ENCODE assay signal across 8 cellular contexts in genomic region chr14:75660238-75660629, GRCh38. TPM values are rescaled to one million over a fixed set of nuclear protein-coding genes. Genes with fewer than 3 reads are reported as not detected.
DNase-seq lines count a peak whose midpoint lies in the region; ATAC-seq, FAIRE-seq and TF ChIP-seq lines count a peak whose summit lies in the region.

No MANE protein-coding gene starts in this region.

- H3K36me3 ChIP-seq in kidney (ENCODE audit: control insufficient read depth in 1 of 2, insufficient read depth in 2 of 2, low read length in 2 of 2) (peaks cover 2 to 5% of the 10 kb centered on the region in 2 donors), suprapubic skin (peaks cover 15% of the 10 kb centered on the region)

- peak overlapping the region; percentile 95 for H3K27ac Mint-ChIP-seq in T-helper 2 cell treated with Interferon-gamma antibody and Interleukin-4, amounts not matched to agents 5 μg/mL and 100 μg/mL, for 36 hours
- H3K27ac Mint-ChIP-seq in activated naive CD8-positive, alpha-beta T cell treated with anti-CD3 and anti-CD28 coated beads, Interleukin-2, amount 10 ng/mL, durations not matched to agents 7 days and 5 days: peak overlapping the region; percentile 87

- H3K27me3 Mint-ChIP-seq in T-helper 2 cell treated with Interferon-gamma antibody and Interleukin-4, amounts not matched to agents 5 μg/mL and 100 μg/mL, for 36 hours (ENCODE audit: low read depth): no peaks in the 10 kb centered on the region
- H3K27me3 Mint-ChIP-seq in activated naive CD8-positive, alpha-beta T cell treated with anti-CD3 and anti-CD28 coated beads, Interleukin-2, amount 10 ng/mL, durations not matched to agents 7 days and 5 days: no peaks in the 10 kb centered on the region

- peak overlapping the region; percentile 67 to 91 for H3K9ac ChIP-seq in kidney (ENCODE audit: low read length in 2 of 2)

- no peak for TF ChIP-seq POLR2A in suprapubic skin (IDR thresholded peaks at IDR 0.05)

- no peak for TF ChIP-seq EP300 in suprapubic skin (IDR thresholded peaks at IDR 0.05)

- peaks cover 21% of the 10 kb centered on the region for H3K4me1 Mint-ChIP-seq in T-helper 2 cell treated with Interferon-gamma antibody and Interleukin-4, amounts not matched to agents 5 μg/mL and 100 μg/mL, for 36 hours (ENCODE audit: low read depth)
- peaks cover 17% of the 10 kb centered on the region for H3K4me1 Mint-ChIP-seq in activated naive CD8-positive, alpha-beta T cell treated with anti-CD3 and anti-CD28 coated beads, Interleukin-2, amount 10 ng/mL, durations not matched to agents 7 days and 5 days

- peak overlapping the region; percentile 96 for H3K4me3 Mint-ChIP-seq in T-helper 2 cell treated with Interferon-gamma antibody and Interleukin-4, amounts not matched to agents 5 μg/mL and 100 μg/mL, for 36 hours
- H3K4me3 Mint-ChIP-seq in activated naive CD8-positive, alpha-beta T cell treated with anti-CD3 and anti-CD28 coated beads, Interleukin-2, amount 10 ng/mL, durations not matched to agents 7 days and 5 days: peak overlapping the region; percentile 93

- peaks cover 8% of the 10 kb centered on the region for H3K36me3 Mint-ChIP-seq in T-helper 2 cell treated with Interferon-gamma antibody and Interleukin-4, amounts not matched to agents 5 μg/mL and 100 μg/mL, for 36 hours (ENCODE audit: low read depth)
- peaks cover 5% of the 10 kb centered on the region for H3K36me3 Mint-ChIP-seq in activated naive CD8-positive, alpha-beta T cell treated with anti-CD3 and anti-CD28 coated beads, Interleukin-2, amount 10 ng/mL, durations not matched to agents 7 days and 5 days

- H3K27me3 ChIP-seq in suprapubic skin: no peaks in the 10 kb centered on the region

- no peak for TF ChIP-seq CTCF in kidney (IDR thresholded peaks at IDR 0.05; ENCODE audit: borderline replicate concordance, extremely low read depth, insufficient read depth)
- TF ChIP-seq CTCF in suprapubic skin (IDR thresholded peaks at IDR 0.05): no peak

- intact Hi-C loops in kidney (cut with DNase I): no loop called here

- H3K4me3 ChIP-seq in kidney (ENCODE audit: low read length in 2 of 2): peak overlapping the region; percentile 90 to 91
- peak overlapping the region; percentile 66 for H3K4me3 ChIP-seq in suprapubic skin

- no peak for FAIRE-seq in kidney (lab: Jason Lieb, UNC)

- DNase-seq in T-helper 2 cell treated with Interferon-gamma antibody and Interleukin-4, amounts not matched to agents 5 μg/mL and 100 μg/mL, for 36 hours (ENCODE audit: low spot score): no peak
- DNase-seq in T-helper 2 cell (no peak), kidney (no peak), suprapubic skin (ENCODE audit: low spot score in 2 of 2) (no peak), NCI-H345 treated with DMSO at 0.1 percent for 48 hours (lab: John Stamatoyannopoulos, UW; ENCODE audit: unreplicated experiment) (no peak), superior temporal gyrus (ENCODE audit: extremely low spot score) (no peak), DMS53 (lab: John Stamatoyannopoulos, UW) (no peak)
- DNase-seq in activated naive CD8-positive, alpha-beta T cell treated with anti-CD3 and anti-CD28 coated beads, Interleukin-2, amount 10 ng/mL, durations not matched to agents 7 days and 5 days: no peak

- no peaks in the 10 kb centered on the region for H3K9me3 Mint-ChIP-seq in T-helper 2 cell treated with Interferon-gamma antibody and Interleukin-4, amounts not matched to agents 5 μg/mL and 100 μg/mL, for 36 hours
- H3K9me3 Mint-ChIP-seq in activated naive CD8-positive, alpha-beta T cell treated with anti-CD3 and anti-CD28 coated beads, Interleukin-2, amount 10 ng/mL, durations not matched to agents 7 days and 5 days: no peaks in the 10 kb centered on the region

- no peak for ATAC-seq in activated naive CD8-positive, alpha-beta T cell treated with anti-CD3 and anti-CD28 coated beads, Interleukin-2, amount 10 ng/mL, durations not matched to agents 7 days and 5 days (ENCODE audit: low read depth)

- H3K4me1 ChIP-seq in kidney (ENCODE audit: control insufficient read depth in 1 of 2, insufficient read depth in 1 of 2, low read depth in 1 of 2, low read length in 2 of 2): peaks cover 0 to 7% of the 10 kb centered on the region in 2 donors
- peaks cover 27% of the 10 kb centered on the region for H3K4me1 ChIP-seq in suprapubic skin

- POLR2A ChIA-PET in activated naive CD8-positive, alpha-beta T cell treated with anti-CD3 and anti-CD28 coated beads, Interleukin-2, amount 10 ng/mL, durations not matched to agents 7 days and 5 days (lab: Charles Lee): interaction anchor here (0.7 to 1.8 kb wide), 4 partner anchors 11 to 492 kb away, joined by 3 to 11 read pairs (median 5); partner anchors contain the start of gene BATF

- H3K27ac ChIP-seq in kidney (ENCODE audit: low read depth in 2 of 2, low read length in 2 of 2): peak overlapping the region; percentile 66 to 78
- H3K27ac ChIP-seq in suprapubic skin: peak overlapping the region; percentile 81

- no peaks in the 10 kb centered on the region for H3K9me3 ChIP-seq in kidney (ENCODE audit: control insufficient read depth in 1 of 2, low read length in 2 of 2)
- no peaks in the 10 kb centered on the region for H3K9me3 ChIP-seq in suprapubic skin

- 21% methylated on average over 4 of the region's 4 CpGs for WGBS in suprapubic skin

RNA-seq across cellular contexts. Expression of gene ERG28, which starts 0.4 kb away (rescaled TPM):
- total RNA-seq in activated naive CD8-positive, alpha-beta T cell treated with anti-CD3 and anti-CD28 coated beads, Interleukin-2, amount 10 ng/mL, durations not matched to agents 7 days and 5 days: 10 to 100 TPM; 16.0 to 16.5 TPM
- 17.9 TPM for total RNA-seq in kidney
- 34.8 TPM for polyA plus RNA-seq in kidney (ENCODE audit: insufficient read depth, low read depth, low replicate concordance)
- 10 to 100 TPM; 10.2 to 18.3 (median 15.3) TPM for total RNA-seq in suprapubic skin

RNA-seq across cellular contexts. Expression of gene TTLL5, which starts 0.8 kb away (rescaled TPM):
- total RNA-seq in activated naive CD8-positive, alpha-beta T cell treated with anti-CD3 and anti-CD28 coated beads, Interleukin-2, amount 10 ng/mL, durations not matched to agents 7 days and 5 days: 10 to 100 TPM; 31.8 to 32.7 TPM
- total RNA-seq in kidney: 37.2 TPM
- 16.8 TPM for polyA plus RNA-seq in kidney (ENCODE audit: insufficient read depth, low read depth, low replicate concordance)
- 10 to 100 TPM; 24.4 to 56.4 (median 34.8) TPM for total RNA-seq in suprapubic skin
